1 cellular context compared by ENCODE assay signal in the genomic region with DNA sequence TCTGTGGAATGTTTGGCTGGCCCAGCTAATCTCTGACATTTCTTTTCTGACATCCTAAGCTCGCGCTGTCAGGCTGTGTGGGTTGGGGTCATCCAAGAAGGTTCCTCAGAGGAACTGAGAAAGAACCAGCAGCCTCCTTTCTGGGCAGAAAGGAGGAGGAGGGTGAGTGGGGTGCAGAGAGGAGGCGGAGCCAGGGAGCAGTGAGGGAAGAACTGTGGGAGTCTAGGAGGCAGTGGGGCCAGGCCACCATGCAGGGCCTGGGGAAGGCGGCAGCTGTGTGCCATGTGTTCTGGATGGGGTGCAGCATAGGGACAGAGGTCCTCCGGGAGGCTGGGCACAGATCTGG.
TF ChIP-seq lines count a peak whose summit lies in the region.

No MANE protein-coding gene starts in this region.

TF ChIP-seq in GM12878, 131 proteins besides CTCF, POLR2A, EP300 and RAD21 (continues in another document):
- TF ChIP-seq, protein P1, sequence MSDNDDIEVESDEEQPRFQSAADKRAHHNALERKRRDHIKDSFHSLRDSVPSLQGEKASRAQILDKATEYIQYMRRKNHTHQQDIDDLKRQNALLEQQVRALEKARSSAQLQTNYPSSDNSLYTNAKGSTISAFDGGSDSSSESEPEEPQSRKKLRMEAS (IDR thresholded peaks at IDR 0.05; ENCODE audit: low read depth, low read length): 0 out of 2 replicates have a peak, but pooled peaks have one; percentile 17
- TF ChIP-seq, protein P2, sequence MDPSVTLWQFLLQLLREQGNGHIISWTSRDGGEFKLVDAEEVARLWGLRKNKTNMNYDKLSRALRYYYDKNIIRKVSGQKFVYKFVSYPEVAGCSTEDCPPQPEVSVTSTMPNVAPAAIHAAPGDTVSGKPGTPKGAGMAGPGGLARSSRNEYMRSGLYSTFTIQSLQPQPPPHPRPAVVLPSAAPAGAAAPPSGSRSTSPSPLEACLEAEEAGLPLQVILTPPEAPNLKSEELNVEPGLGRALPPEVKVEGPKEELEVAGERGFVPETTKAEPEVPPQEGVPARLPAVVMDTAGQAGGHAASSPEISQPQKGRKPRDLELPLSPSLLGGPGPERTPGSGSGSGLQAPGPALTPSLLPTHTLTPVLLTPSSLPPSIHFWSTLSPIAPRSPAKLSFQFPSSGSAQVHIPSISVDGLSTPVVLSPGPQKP (IDR thresholded peaks at IDR 0.05; ENCODE audit: low read depth, low read length): no peak
- TF ChIP-seq CHD1 (IDR thresholded peaks at IDR 0.05; ENCODE audit: low read depth, low read length): no peak
- TF ChIP-seq HCFC1 (IDR thresholded peaks at IDR 0.05; ENCODE audit: low read length): no peak
- no peak for TF ChIP-seq ASH2L (IDR thresholded peaks at IDR 0.05; ENCODE audit: borderline replicate concordance, low read depth)
- TF ChIP-seq FOS (IDR thresholded peaks at IDR 0.05; ENCODE audit: borderline replicate concordance, extremely low read depth, insufficient read length): no peak
- peak; percentile 18; the same call in 1 of the 2 replicates for TF ChIP-seq MTA2 (IDR thresholded peaks at IDR 0.05; ENCODE audit: low read depth)
- TF ChIP-seq, protein P3, sequence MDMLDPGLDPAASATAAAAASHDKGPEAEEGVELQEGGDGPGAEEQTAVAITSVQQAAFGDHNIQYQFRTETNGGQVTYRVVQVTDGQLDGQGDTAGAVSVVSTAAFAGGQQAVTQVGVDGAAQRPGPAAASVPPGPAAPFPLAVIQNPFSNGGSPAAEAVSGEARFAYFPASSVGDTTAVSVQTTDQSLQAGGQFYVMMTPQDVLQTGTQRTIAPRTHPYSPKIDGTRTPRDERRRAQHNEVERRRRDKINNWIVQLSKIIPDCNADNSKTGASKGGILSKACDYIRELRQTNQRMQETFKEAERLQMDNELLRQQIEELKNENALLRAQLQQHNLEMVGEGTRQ (IDR thresholded peaks at IDR 0.05; ENCODE audit: borderline replicate concordance, low read depth, low read length): no peak
- TF ChIP-seq IRF4 (IDR thresholded peaks at IDR 0.05; ENCODE audit: low read depth, low read length): 0 out of 2 replicates have a peak, but pooled peaks have one; percentile 52
- TF ChIP-seq NR2F1 (conservative IDR thresholded peaks at IDR 0.05): peak; percentile 53
- TF ChIP-seq SRF (IDR thresholded peaks at IDR 0.05; ENCODE audit: low read depth in 2 of 2, low read length in 2 of 2): no peak
- TF ChIP-seq, protein P4, sequence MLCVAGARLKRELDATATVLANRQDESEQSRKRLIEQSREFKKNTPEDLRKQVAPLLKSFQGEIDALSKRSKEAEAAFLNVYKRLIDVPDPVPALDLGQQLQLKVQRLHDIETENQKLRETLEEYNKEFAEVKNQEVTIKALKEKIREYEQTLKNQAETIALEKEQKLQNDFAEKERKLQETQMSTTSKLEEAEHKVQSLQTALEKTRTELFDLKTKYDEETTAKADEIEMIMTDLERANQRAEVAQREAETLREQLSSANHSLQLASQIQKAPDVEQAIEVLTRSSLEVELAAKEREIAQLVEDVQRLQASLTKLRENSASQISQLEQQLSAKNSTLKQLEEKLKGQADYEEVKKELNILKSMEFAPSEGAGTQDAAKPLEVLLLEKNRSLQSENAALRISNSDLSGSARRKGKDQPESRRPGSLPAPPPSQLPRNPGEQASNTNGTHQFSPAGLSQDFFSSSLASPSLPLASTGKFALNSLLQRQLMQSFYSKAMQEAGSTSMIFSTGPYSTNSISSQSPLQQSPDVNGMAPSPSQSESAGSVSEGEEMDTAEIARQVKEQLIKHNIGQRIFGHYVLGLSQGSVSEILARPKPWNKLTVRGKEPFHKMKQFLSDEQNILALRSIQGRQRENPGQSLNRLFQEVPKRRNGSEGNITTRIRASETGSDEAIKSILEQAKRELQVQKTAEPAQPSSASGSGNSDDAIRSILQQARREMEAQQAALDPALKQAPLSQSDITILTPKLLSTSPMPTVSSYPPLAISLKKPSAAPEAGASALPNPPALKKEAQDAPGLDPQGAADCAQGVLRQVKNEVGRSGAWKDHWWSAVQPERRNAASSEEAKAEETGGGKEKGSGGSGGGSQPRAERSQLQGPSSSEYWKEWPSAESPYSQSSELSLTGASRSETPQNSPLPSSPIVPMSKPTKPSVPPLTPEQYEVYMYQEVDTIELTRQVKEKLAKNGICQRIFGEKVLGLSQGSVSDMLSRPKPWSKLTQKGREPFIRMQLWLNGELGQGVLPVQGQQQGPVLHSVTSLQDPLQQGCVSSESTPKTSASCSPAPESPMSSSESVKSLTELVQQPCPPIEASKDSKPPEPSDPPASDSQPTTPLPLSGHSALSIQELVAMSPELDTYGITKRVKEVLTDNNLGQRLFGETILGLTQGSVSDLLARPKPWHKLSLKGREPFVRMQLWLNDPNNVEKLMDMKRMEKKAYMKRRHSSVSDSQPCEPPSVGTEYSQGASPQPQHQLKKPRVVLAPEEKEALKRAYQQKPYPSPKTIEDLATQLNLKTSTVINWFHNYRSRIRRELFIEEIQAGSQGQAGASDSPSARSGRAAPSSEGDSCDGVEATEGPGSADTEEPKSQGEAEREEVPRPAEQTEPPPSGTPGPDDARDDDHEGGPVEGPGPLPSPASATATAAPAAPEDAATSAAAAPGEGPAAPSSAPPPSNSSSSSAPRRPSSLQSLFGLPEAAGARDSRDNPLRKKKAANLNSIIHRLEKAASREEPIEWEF (IDR thresholded peaks at IDR 0.05; ENCODE audit: insufficient replicate concordance, low read depth, low read length): no peak
- no peak for TF ChIP-seq SMAD5 (IDR thresholded peaks at IDR 0.05; ENCODE audit: low read depth)
- TF ChIP-seq, protein P5, sequence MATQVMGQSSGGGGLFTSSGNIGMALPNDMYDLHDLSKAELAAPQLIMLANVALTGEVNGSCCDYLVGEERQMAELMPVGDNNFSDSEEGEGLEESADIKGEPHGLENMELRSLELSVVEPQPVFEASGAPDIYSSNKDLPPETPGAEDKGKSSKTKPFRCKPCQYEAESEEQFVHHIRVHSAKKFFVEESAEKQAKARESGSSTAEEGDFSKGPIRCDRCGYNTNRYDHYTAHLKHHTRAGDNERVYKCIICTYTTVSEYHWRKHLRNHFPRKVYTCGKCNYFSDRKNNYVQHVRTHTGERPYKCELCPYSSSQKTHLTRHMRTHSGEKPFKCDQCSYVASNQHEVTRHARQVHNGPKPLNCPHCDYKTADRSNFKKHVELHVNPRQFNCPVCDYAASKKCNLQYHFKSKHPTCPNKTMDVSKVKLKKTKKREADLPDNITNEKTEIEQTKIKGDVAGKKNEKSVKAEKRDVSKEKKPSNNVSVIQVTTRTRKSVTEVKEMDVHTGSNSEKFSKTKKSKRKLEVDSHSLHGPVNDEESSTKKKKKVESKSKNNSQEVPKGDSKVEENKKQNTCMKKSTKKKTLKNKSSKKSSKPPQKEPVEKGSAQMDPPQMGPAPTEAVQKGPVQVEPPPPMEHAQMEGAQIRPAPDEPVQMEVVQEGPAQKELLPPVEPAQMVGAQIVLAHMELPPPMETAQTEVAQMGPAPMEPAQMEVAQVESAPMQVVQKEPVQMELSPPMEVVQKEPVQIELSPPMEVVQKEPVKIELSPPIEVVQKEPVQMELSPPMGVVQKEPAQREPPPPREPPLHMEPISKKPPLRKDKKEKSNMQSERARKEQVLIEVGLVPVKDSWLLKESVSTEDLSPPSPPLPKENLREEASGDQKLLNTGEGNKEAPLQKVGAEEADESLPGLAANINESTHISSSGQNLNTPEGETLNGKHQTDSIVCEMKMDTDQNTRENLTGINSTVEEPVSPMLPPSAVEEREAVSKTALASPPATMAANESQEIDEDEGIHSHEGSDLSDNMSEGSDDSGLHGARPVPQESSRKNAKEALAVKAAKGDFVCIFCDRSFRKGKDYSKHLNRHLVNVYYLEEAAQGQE (IDR thresholded peaks at IDR 0.05; ENCODE audit: low read depth, low read length): no peak
- TF ChIP-seq, protein P6, sequence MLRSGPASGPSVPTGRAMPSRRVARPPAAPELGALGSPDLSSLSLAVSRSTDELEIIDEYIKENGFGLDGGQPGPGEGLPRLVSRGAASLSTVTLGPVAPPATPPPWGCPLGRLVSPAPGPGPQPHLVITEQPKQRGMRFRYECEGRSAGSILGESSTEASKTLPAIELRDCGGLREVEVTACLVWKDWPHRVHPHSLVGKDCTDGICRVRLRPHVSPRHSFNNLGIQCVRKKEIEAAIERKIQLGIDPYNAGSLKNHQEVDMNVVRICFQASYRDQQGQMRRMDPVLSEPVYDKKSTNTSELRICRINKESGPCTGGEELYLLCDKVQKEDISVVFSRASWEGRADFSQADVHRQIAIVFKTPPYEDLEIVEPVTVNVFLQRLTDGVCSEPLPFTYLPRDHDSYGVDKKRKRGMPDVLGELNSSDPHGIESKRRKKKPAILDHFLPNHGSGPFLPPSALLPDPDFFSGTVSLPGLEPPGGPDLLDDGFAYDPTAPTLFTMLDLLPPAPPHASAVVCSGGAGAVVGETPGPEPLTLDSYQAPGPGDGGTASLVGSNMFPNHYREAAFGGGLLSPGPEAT (IDR thresholded peaks at IDR 0.05; ENCODE audit: low read depth): 0 out of 2 replicates have a peak, but pooled peaks have one; percentile 40
- TF ChIP-seq SMAD1 (IDR thresholded peaks at IDR 0.05; ENCODE audit: low read depth, partially characterized antibody): no peak
- TF ChIP-seq STAT3 (IDR thresholded peaks at IDR 0.05; ENCODE audit: low read depth, low read length): no peak
- TF ChIP-seq SPI1 (IDR thresholded peaks at IDR 0.05; ENCODE audit: borderline replicate concordance, insufficient read depth, low read depth, low read length): peak; percentile 91
- TF ChIP-seq KLF5 (IDR thresholded peaks at IDR 0.05; ENCODE audit: partially characterized antibody): no peak
- TF ChIP-seq, protein P7, sequence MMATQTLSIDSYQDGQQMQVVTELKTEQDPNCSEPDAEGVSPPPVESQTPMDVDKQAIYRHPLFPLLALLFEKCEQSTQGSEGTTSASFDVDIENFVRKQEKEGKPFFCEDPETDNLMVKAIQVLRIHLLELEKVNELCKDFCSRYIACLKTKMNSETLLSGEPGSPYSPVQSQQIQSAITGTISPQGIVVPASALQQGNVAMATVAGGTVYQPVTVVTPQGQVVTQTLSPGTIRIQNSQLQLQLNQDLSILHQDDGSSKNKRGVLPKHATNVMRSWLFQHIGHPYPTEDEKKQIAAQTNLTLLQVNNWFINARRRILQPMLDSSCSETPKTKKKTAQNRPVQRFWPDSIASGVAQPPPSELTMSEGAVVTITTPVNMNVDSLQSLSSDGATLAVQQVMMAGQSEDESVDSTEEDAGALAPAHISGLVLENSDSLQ (IDR thresholded peaks at IDR 0.05): no peak
- no peak for TF ChIP-seq RCOR1 (conservative IDR thresholded peaks at IDR 0.05; ENCODE audit: low read depth, low read length)
- TF ChIP-seq, protein P8, sequence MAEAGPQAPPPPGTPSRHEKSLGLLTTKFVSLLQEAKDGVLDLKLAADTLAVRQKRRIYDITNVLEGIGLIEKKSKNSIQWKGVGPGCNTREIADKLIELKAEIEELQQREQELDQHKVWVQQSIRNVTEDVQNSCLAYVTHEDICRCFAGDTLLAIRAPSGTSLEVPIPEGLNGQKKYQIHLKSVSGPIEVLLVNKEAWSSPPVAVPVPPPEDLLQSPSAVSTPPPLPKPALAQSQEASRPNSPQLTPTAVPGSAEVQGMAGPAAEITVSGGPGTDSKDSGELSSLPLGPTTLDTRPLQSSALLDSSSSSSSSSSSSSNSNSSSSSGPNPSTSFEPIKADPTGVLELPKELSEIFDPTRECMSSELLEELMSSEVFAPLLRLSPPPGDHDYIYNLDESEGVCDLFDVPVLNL (IDR thresholded peaks at IDR 0.05; ENCODE audit: low read depth, low read length): no peak
- TF ChIP-seq NBN (IDR thresholded peaks at IDR 0.05): 0 out of 2 replicates have a peak, but pooled peaks have one; percentile 39
- no peak for TF ChIP-seq MEF2A (IDR thresholded peaks at IDR 0.05; ENCODE audit: insufficient read depth, low read depth, low read length)
- peak; percentile 80; a peak in 3 of 4 replicates for TF ChIP-seq IKZF2 (IDR thresholded peaks at IDR 0.05)
- TF ChIP-seq BHLHE40 (IDR thresholded peaks at IDR 0.05; ENCODE audit: borderline replicate concordance in 1 of 2, low read depth in 2 of 2, low read length in 1 of 2): no peak
- TF ChIP-seq EED (IDR thresholded peaks at IDR 0.05; ENCODE audit: low read depth): peak; percentile 85; the same call in 1 of the 2 replicates
- TF ChIP-seq, protein P9, sequence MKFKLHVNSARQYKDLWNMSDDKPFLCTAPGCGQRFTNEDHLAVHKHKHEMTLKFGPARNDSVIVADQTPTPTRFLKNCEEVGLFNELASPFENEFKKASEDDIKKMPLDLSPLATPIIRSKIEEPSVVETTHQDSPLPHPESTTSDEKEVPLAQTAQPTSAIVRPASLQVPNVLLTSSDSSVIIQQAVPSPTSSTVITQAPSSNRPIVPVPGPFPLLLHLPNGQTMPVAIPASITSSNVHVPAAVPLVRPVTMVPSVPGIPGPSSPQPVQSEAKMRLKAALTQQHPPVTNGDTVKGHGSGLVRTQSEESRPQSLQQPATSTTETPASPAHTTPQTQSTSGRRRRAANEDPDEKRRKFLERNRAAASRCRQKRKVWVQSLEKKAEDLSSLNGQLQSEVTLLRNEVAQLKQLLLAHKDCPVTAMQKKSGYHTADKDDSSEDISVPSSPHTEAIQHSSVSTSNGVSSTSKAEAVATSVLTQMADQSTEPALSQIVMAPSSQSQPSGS (IDR thresholded peaks at IDR 0.05; ENCODE audit: low read length): no peak
- TF ChIP-seq, protein P10, sequence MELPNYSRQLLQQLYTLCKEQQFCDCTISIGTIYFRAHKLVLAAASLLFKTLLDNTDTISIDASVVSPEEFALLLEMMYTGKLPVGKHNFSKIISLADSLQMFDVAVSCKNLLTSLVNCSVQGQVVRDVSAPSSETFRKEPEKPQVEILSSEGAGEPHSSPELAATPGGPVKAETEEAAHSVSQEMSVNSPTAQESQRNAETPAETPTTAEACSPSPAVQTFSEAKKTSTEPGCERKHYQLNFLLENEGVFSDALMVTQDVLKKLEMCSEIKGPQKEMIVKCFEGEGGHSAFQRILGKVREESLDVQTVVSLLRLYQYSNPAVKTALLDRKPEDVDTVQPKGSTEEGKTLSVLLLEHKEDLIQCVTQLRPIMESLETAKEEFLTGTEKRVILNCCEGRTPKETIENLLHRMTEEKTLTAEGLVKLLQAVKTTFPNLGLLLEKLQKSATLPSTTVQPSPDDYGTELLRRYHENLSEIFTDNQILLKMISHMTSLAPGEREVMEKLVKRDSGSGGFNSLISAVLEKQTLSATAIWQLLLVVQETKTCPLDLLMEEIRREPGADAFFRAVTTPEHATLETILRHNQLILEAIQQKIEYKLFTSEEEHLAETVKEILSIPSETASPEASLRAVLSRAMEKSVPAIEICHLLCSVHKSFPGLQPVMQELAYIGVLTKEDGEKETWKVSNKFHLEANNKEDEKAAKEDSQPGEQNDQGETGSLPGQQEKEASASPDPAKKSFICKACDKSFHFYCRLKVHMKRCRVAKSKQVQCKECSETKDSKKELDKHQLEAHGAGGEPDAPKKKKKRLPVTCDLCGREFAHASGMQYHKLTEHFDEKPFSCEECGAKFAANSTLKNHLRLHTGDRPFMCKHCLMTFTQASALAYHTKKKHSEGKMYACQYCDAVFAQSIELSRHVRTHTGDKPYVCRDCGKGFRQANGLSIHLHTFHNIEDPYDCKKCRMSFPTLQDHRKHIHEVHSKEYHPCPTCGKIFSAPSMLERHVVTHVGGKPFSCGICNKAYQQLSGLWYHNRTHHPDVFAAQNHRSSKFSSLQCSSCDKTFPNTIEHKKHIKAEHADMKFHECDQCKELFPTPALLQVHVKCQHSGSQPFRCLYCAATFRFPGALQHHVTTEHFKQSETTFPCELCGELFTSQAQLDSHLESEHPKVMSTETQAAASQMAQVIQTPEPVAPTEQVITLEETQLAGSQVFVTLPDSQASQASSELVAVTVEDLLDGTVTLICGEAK (IDR thresholded peaks at IDR 0.05; ENCODE audit: borderline replicate concordance): no peak
- TF ChIP-seq IKZF1 (conservative IDR thresholded peaks at IDR 0.05): peak; percentile 72
- TF ChIP-seq HDGF (IDR thresholded peaks at IDR 0.05): 0 out of 2 replicates have a peak, but pooled peaks have one; percentile 56
- no peak for TF ChIP-seq ATF7 (IDR thresholded peaks at IDR 0.05; ENCODE audit: low read depth)
- TF ChIP-seq LARP7 (IDR thresholded peaks at IDR 0.05): no peak
- TF ChIP-seq CBX3 (IDR thresholded peaks at IDR 0.05; ENCODE audit: borderline replicate concordance, low read depth): no peak
- no peak for TF ChIP-seq RUNX3 (IDR thresholded peaks at IDR 0.05; ENCODE audit: low read length)
- no peak for TF ChIP-seq ESRRA (IDR thresholded peaks at IDR 0.05; ENCODE audit: low read length)
- peak; percentile 29; the same call in 1 of the 2 replicates for TF ChIP-seq DPF2 (IDR thresholded peaks at IDR 0.05)
